Comparison of ENCODE assay signal across 18 cellular contexts in genomic region chr10:123318516-123318915, GRCh38.
"Had no signal": no experiment of that assay in that cellular context is flagged by ENCODE, and none has a peak within 500 bp of the region (broad histone marks: within the 10 kb centered on the region; RNA-seq: fewer than 3 reads in every experiment).

No MANE protein-coding gene starts in this region.

- DNase-seq: activated CD4-positive, alpha-beta T cell treated with anti-CD3 and anti-CD28 coated beads, Interleukin-2, amount 50 U/mL, for 1 hour; activated effector memory CD4-positive, alpha-beta T cell treated with Interleukin-2 at 50 U/mL for 16 hours; anterior cingulate cortex; foreskin keratinocyte; left colon; midbrain; naive B cell; posterior cingulate gyrus; small intestine; T-cell; thyroid gland; uterus had no signal

- H3K4me1 ChIP-seq: foreskin keratinocyte, right atrium auricular region, uterus had no signal

- H3K4me3 ChIP-seq: lung, right atrium auricular region, SK-N-MC, thyroid gland, uterus had no signal

- H3K36me3 ChIP-seq: neutrophil, right atrium auricular region, thyroid gland, uterus had no signal

- H3K9me3 ChIP-seq: neutrophil, right atrium auricular region, thyroid gland, uterus had no signal

- H3K27ac Mint-ChIP-seq: activated naive CD8-positive, alpha-beta T cell; naive B cell; T-cell; WTC11 had no signal

- ATAC-seq: foreskin keratinocyte, left colon, T-cell, WTC11 had no signal

- H3K4me1 Mint-ChIP-seq: naive B cell, T-cell had no signal

- H3K27ac ChIP-seq: foreskin keratinocyte, neutrophil, right atrium auricular region, SK-N-MC, thyroid gland, uterus had no signal

- H3K9me3 Mint-ChIP-seq: T-cell had no signal

- H3K4me3 Mint-ChIP-seq: activated naive CD8-positive, alpha-beta T cell; naive B cell; T-cell; WTC11 had no signal

- H3K36me3 Mint-ChIP-seq: naive B cell, T-cell, WTC11 had no signal

- H3K27me3 Mint-ChIP-seq: activated naive CD8-positive, alpha-beta T cell; T-cell had no signal

- H3K27me3 ChIP-seq: foreskin keratinocyte, neutrophil, right atrium auricular region, thyroid gland, uterus had no signal
